8 cellular contexts compared by ENCODE assay signal in genomic region chr16:31108035-31108793, GRCh38. TPM values are rescaled to one million over a fixed set of nuclear protein-coding genes. Genes with fewer than 3 reads are reported as not detected.
DNase-seq lines count a peak whose midpoint lies in the region; ATAC-seq and TF ChIP-seq lines count a peak whose summit lies in the region.

Gene BCKDK, plus strand, starts transcription at chr16:31108386. Its CDS starts 838 bp downstream, at chr16:31109224.

- peaks cover 19% of the 10 kb centered on the region for H3K4me1 Mint-ChIP-seq in activated B cell treated with CpG ODN at 0.5 μM for 24 hours

- peak within 1 kb of the TSS; percentile 77 for H3K27ac Mint-ChIP-seq in activated B cell treated with CpG ODN at 0.5 μM for 24 hours

- CTCF ChIA-PET in activated B cell treated with CpG ODN at 0.5 μM for 24 hours (lab: Charles Lee): interaction anchor here (1.1 kb wide), 1 partner anchor 49 kb away, joined by 5 read pairs; no protein-coding TSS in a partner anchor

- peak; percentile 65 for DNase-seq in NCI-H2196 (lab: John Stamatoyannopoulos, UW; ENCODE audit: unreplicated experiment)
- peak; percentile 69 for DNase-seq in activated B cell treated with CpG ODN at 0.5 μM for 24 hours
- DNase-seq in caudate nucleus (lab: John Stamatoyannopoulos, UW): peak in 54 of 61 donors; percentile 11 to 80 (median 54)
- peak; percentile 59 for DNase-seq in iris pigment epithelial cell (ENCODE audit: low read depth)
- peak; percentile 58 to 74 for DNase-seq in stimulated activated CD4-positive, alpha-beta T cell treated with anti-CD3 and anti-CD28 coated beads, Interleukin-12 subunit alpha, Interleukin-12 subunit beta, amount 100 ng/mL, for 24 hours (ENCODE audit: low read depth in 2 of 2)

- H3K27me3 Mint-ChIP-seq in activated B cell treated with CpG ODN at 0.5 μM for 24 hours: no peaks in the 10 kb centered on the region

- TF ChIP-seq CTCF in 22Rv1 (IDR thresholded peaks at IDR 0.05) (no peak), activated B cell treated with CpG ODN at 0.5 μM for 24 hours (IDR thresholded peaks at IDR 0.05) (no peak)

- H3K36me3 Mint-ChIP-seq in activated B cell treated with CpG ODN at 0.5 μM for 24 hours (ENCODE audit: low read depth): peaks cover 32% of the 10 kb centered on the region

- peak; percentile 77 for TF ChIP-seq POLR2A in GM18505 (IDR thresholded peaks at IDR 0.05; ENCODE audit: borderline replicate concordance, extremely low read depth, insufficient read depth, insufficient read length)

- H3K27ac ChIP-seq in 22Rv1 (peak within 1 kb of the TSS; percentile 69), caudate nucleus (ENCODE audit: low read depth, low read length) (peak within 1 kb of the TSS; percentile 64)

- POLR2A ChIA-PET in activated B cell treated with CpG ODN at 0.5 μM for 24 hours (lab: Charles Lee): interaction anchor here (1.5 to 1.6 kb wide), 2 partner anchors 9 to 72 kb away, joined by 8 to 13 read pairs; partner anchors contain the start of genes FUS and KAT8

- peak within 1 kb of the TSS; percentile 83 for H3K4me3 Mint-ChIP-seq in activated B cell treated with CpG ODN at 0.5 μM for 24 hours

- ATAC-seq in GM18505 (IDR thresholded peaks at IDR 0.05; ENCODE audit: unreplicated experiment) (peak; percentile 85), HG02973 (IDR thresholded peaks at IDR 0.05; ENCODE audit: unreplicated experiment) (peak; percentile 76), activated B cell treated with CpG ODN at 0.5 μM for 24 hours (ENCODE audit: low read depth) (peak; percentile 81)

- no peaks in the 10 kb centered on the region for H3K9me3 Mint-ChIP-seq in activated B cell treated with CpG ODN at 0.5 μM for 24 hours

- intact Hi-C loops in activated B cell treated with CpG ODN at 0.5 μM for 24 hours (cut with micrococcal nuclease): loop anchor here (2.0 to 5.0 kb wide), 2 partner anchors 35 to 759 kb away; no protein-coding TSS in a partner anchor

RNA-seq across cellular contexts. Expression of gene BCKDK, which starts in this region (rescaled TPM):
- 24.8 and 27.3 TPM in 2 replicates for total RNA-seq in activated B cell treated with CpG ODN at 0.5 μM for 24 hours

Comparison
In these comparisons a context has a peak if more than half of its experiments do, and no peak if none do; other contexts are left out.
1. Peak in every context shown above with its lines: DNase-seq, ATAC-seq and H3K27ac ChIP-seq.